ENCODE assay signal across 12 cellular contexts in genomic region chr6:43972179-43972914, GRCh38.
DNase-seq lines count a peak whose midpoint lies in the region; ATAC-seq and TF ChIP-seq lines count a peak whose summit lies in the region.
"Had no signal": no experiment of that assay in that cellular context is flagged by ENCODE, and none has a peak within 500 bp of the region (broad histone marks: within the 10 kb centered on the region; RNA-seq: fewer than 3 reads in every experiment).

No MANE protein-coding gene starts in this region.

- H3K9ac ChIP-seq in rectal smooth muscle tissue (ENCODE audit: low read length), result no peak overlapping the region

- DNase-seq in DMS79 treated with DMSO at 0.1 percent for 48 hours (lab: John Stamatoyannopoulos, UW), result peak; percentile 35
- DNase-seq in fibroblast of the conjunctiva (ENCODE audit: low read depth), result peak; percentile 46
- DNase-seq in T-cell, result no peak
- DNase-seq in RKO (ENCODE audit: low spot score), result no peak
- DNase-seq: activated naive CD4-positive, alpha-beta T cell treated with anti-CD3 and anti-CD28 coated beads for 36 hours; glutamatergic neuron; NCI-H2171 treated with DMSO at 0.1 percent for 48 hours had no signal

- no peak overlapping the region for H3K4me3 Mint-ChIP-seq in T-cell
- H3K4me3 Mint-ChIP-seq: activated naive CD4-positive, alpha-beta T cell treated with anti-CD3 and anti-CD28 coated beads for 36 hours; neural crest cell had no signal

- no peaks in the 10 kb centered on the region for H3K4me1 Mint-ChIP-seq in T-cell

- no peaks in the 10 kb centered on the region for H3K27me3 ChIP-seq in rectal smooth muscle tissue (ENCODE audit: control insufficient read depth, insufficient read depth, low read length)

- no peaks in the 10 kb centered on the region for H3K36me3 Mint-ChIP-seq in T-cell

- TF ChIP-seq CTCF in VCaP (conservative IDR thresholded peaks at IDR 0.05), result no peak

- no peaks in the 10 kb centered on the region for H3K36me3 ChIP-seq in rectal smooth muscle tissue (ENCODE audit: control insufficient read depth, insufficient read depth, low read length)

- H3K4me3 ChIP-seq in rectal smooth muscle tissue (ENCODE audit: low read length), result no peak overlapping the region

- peaks cover 18% of the 10 kb centered on the region for H3K4me1 ChIP-seq in rectal smooth muscle tissue (ENCODE audit: control insufficient read depth, insufficient read depth, low read length)

- H3K27ac ChIP-seq in VCaP, result peak overlapping the region; percentile 83
- peak overlapping the region; percentile 75 for H3K27ac ChIP-seq in rectal smooth muscle tissue (ENCODE audit: low read depth, low read length)

- POLR2A ChIA-PET in T-cell (lab: Charles Lee), result no interaction called here

- CTCF ChIA-PET in T-cell (lab: Charles Lee), result no interaction called here

- H3K27ac Mint-ChIP-seq in T-cell, result no peak overlapping the region
- H3K27ac Mint-ChIP-seq: activated naive CD4-positive, alpha-beta T cell treated with anti-CD3 and anti-CD28 coated beads for 36 hours had no signal

- H3K27me3 Mint-ChIP-seq in T-cell, result peaks cover 3 to 15% of the 10 kb centered on the region in 2 donors

- peaks cover 0 to 4% (median 0%) of the 10 kb centered on the region in 3 donors for H3K9me3 Mint-ChIP-seq in T-cell
- H3K9me3 Mint-ChIP-seq: activated naive CD4-positive, alpha-beta T cell treated with anti-CD3 and anti-CD28 coated beads for 36 hours; neural crest cell had no signal

- ATAC-seq in T-cell (replicated peaks in 1 of 4), result no peak
- ATAC-seq in HG03139 (IDR thresholded peaks at IDR 0.05; ENCODE audit: unreplicated experiment), result no peak
- ATAC-seq in GM18505 (IDR thresholded peaks at IDR 0.05; ENCODE audit: unreplicated experiment), result no peak

- no peak for TF ChIP-seq POLR2A in GM18505 (IDR thresholded peaks at IDR 0.05; ENCODE audit: borderline replicate concordance, extremely low read depth, insufficient read depth, insufficient read length)

Comparison
In these comparisons a context has a peak if more than half of its experiments do, and no peak if none do; other contexts are left out.
1. DNase-seq: peak in DMS79 treated with DMSO at 0.1 percent for 48 hours (single experiment) and fibroblast of the conjunctiva (single experiment); none in T-cell (0 of 34) and RKO (single experiment).